Comparison of ENCODE assay signal across 22 cellular contexts in the genomic region with DNA sequence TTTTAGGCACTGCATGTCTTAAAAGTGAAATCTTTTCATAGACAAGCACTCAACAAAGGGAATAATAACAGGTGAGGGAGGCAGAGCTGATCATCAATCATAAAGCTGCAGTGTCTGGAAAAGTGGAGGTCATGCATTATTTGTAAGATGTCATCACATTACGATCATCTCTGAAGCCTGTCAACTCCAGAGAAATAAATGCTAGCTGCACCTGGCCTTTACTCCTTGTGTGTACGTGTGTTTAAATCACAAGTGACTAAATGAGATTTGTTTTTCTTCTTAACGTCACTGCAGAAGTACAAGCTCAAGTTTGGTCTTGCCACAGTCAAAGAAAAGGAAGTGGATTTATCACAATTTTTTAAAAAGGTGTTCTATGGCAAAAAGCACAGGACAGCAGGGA.
DNase-seq lines count a peak whose midpoint lies in the region; TF ChIP-seq lines count a peak whose summit lies in the region.
"Had no signal": no experiment of that assay in that cellular context is flagged by ENCODE, and none has a peak within 500 bp of the region (broad histone marks: within the 10 kb centered on the region; RNA-seq: fewer than 3 reads in every experiment).

No MANE protein-coding gene starts in this region.

- no peaks in the 10 kb centered on the region for H3K27me3 Mint-ChIP-seq in MCF 10A (ENCODE audit: insufficient read depth, unreplicated experiment)
- H3K27me3 Mint-ChIP-seq: memory B cell had no signal

- DNase-seq in MCF 10A (ENCODE audit: unreplicated experiment) = peak; percentile 42
- no peak for DNase-seq in breast epithelium (ENCODE audit: low spot score in 2 of 2)
- DNase-seq in caudate nucleus (lab: John Stamatoyannopoulos, UW) = no peak
- DNase-seq in activated CD4-positive, alpha-beta T cell treated with anti-CD3 and anti-CD28 coated beads for 4 hours = no peak
- DNase-seq in esophagus muscularis mucosa (ENCODE audit: extremely low spot score) = no peak
- DNase-seq in colonic mucosa = no peak
- no peak for DNase-seq in AG08395 (ENCODE audit: low spot score)
- DNase-seq: activated naive CD4-positive, alpha-beta T cell; activated T-cell treated with anti-CD3 and anti-CD28 coated beads, Interleukin-2, amount 50 U/mL, for 1 hour; NCI-H1105 treated with DMSO at 0.1 percent for 48 hours; NCI-H2171 treated with DMSO at 0.1 percent for 48 hours; NCI-H82; OCI-M1; stimulated activated CD4-positive, alpha-beta T cell treated with anti-CD3 and anti-CD28 coated beads, Interleukin-12 subunit alpha, Interleukin-12 subunit beta, amount 100 ng/mL, for 4 hours; stomach; SW 1271 had no signal

- no peak overlapping the region for H3K4me3 Mint-ChIP-seq in MCF 10A (ENCODE audit: unreplicated experiment)
- H3K4me3 Mint-ChIP-seq: memory B cell, type B pancreatic cell had no signal

- POLR2A ChIA-PET in MCF 10A (lab: Yijun Ruan, JAX) = interaction anchor here (0.5 to 9.1 kb wide), 9 partner anchors 16 to 419 kb away, joined by 3 to 180 read pairs (median 4); no protein-coding TSS in a partner anchor

- TF ChIP-seq CTCF in MCF 10A (IDR thresholded peaks at IDR 0.05; ENCODE audit: unreplicated experiment) (no peak), breast epithelium (IDR thresholded peaks at IDR 0.05) (no peak), esophagus muscularis mucosa (IDR thresholded peaks at IDR 0.05) (no peak), colonic mucosa (IDR thresholded peaks at IDR 0.05) (no peak)

- no peaks in the 10 kb centered on the region for H3K9me3 Mint-ChIP-seq in MCF 10A (ENCODE audit: unreplicated experiment)
- H3K9me3 Mint-ChIP-seq: memory B cell, type B pancreatic cell had no signal

- H3K4me3 ChIP-seq in breast epithelium = no peak overlapping the region
- no peak overlapping the region for H3K4me3 ChIP-seq in neuron (ENCODE audit: low read length)
- no peak overlapping the region for H3K4me3 ChIP-seq in esophagus muscularis mucosa
- no peak overlapping the region for H3K4me3 ChIP-seq in colonic mucosa
- H3K4me3 ChIP-seq: gastroesophageal sphincter, right atrium auricular region, stomach had no signal

- no peak for TF ChIP-seq POLR2A in breast epithelium (IDR thresholded peaks at IDR 0.05)
- no peak for TF ChIP-seq POLR2A in esophagus muscularis mucosa (IDR thresholded peaks at IDR 0.05; ENCODE audit: low read depth)

- TF ChIP-seq EP300 in esophagus muscularis mucosa (IDR thresholded peaks at IDR 0.05) = no peak

- H3K36me3 Mint-ChIP-seq in MCF 10A (ENCODE audit: insufficient read depth, unreplicated experiment) = peaks cover 8% of the 10 kb centered on the region
- H3K36me3 Mint-ChIP-seq: memory B cell, type B pancreatic cell had no signal

- H3K4me1 ChIP-seq in breast epithelium = no peaks in the 10 kb centered on the region
- peaks cover 18% of the 10 kb centered on the region for H3K4me1 ChIP-seq in neuron (ENCODE audit: insufficient read depth, low read length)
- no peaks in the 10 kb centered on the region for H3K4me1 ChIP-seq in esophagus muscularis mucosa
- H3K4me1 ChIP-seq in colonic mucosa = no peaks in the 10 kb centered on the region
- H3K4me1 ChIP-seq: gastroesophageal sphincter, right atrium auricular region, stomach had no signal

- intact Hi-C loops in MCF 10A (cut with micrococcal nuclease) (no loop called here), breast epithelium (cut with DNase I; ENCODE audit: low total_unique reads) (loop anchor here (10.0 kb wide), 1 partner anchor 329 kb away; no protein-coding TSS in a partner anchor), esophagus muscularis mucosa (cut with DNase I) (no loop called here), colonic mucosa (cut with DNase I) (no loop called here)

- peaks cover 37% of the 10 kb centered on the region for H3K4me1 Mint-ChIP-seq in MCF 10A (ENCODE audit: insufficient read depth, unreplicated experiment)
- H3K4me1 Mint-ChIP-seq: memory B cell had no signal

- H3K27ac ChIP-seq in breast epithelium = no peak overlapping the region
- peak overlapping the region; percentile 78 for H3K27ac ChIP-seq in caudate nucleus (ENCODE audit: low read depth, low read length)
- H3K27ac ChIP-seq in esophagus muscularis mucosa (replicated peaks in 1 of 4) = no peak overlapping the region
- H3K27ac ChIP-seq in colonic mucosa = no peak overlapping the region
- H3K27ac ChIP-seq: C4-2B, gastroesophageal sphincter, right atrium auricular region, stomach had no signal

- H3K27me3 ChIP-seq in breast epithelium (no peaks in the 10 kb centered on the region), neuron (ENCODE audit: insufficient read depth, low read length) (no peaks in the 10 kb centered on the region), esophagus muscularis mucosa (no peaks in the 10 kb centered on the region), colonic mucosa (no peaks in the 10 kb centered on the region)
- H3K27me3 ChIP-seq: gastroesophageal sphincter, right atrium auricular region, stomach had no signal

- H2AFZ ChIP-seq in neuron (ENCODE audit: low read depth, low read length) = peak overlapping the region; percentile 32

- BruUV-seq in MCF 10A (replicated peaks; lab: Mats Ljungman, UMichigan) = no TSS peak

- CTCF ChIA-PET in MCF 10A (lab: Yijun Ruan, JAX) = interaction anchor here (1.1 to 1.3 kb wide), 2 partner anchors 47 to 414 kb away, joined by 4 to 5 read pairs; no protein-coding TSS in a partner anchor

- H3K9ac ChIP-seq in colonic mucosa (ENCODE audit: low read depth in 2 of 2, low read length in 2 of 2) = no peak overlapping the region

- H3K36me3 ChIP-seq in breast epithelium = no peaks in the 10 kb centered on the region
- H3K36me3 ChIP-seq in neuron (ENCODE audit: insufficient read depth, low read length) = no peaks in the 10 kb centered on the region
- H3K36me3 ChIP-seq in esophagus muscularis mucosa = no peaks in the 10 kb centered on the region
- H3K36me3 ChIP-seq in colonic mucosa = no peaks in the 10 kb centered on the region
- H3K36me3 ChIP-seq: gastroesophageal sphincter, right atrium auricular region, stomach had no signal

- 83% methylated on average over 3 of the region's 3 CpGs for WGBS in esophagus muscularis mucosa

- H3K27ac Mint-ChIP-seq in MCF 10A (ENCODE audit: low read depth, unreplicated experiment) = peak overlapping the region; percentile 72
- H3K27ac Mint-ChIP-seq: memory B cell, type B pancreatic cell had no signal

- H3K9me3 ChIP-seq in breast epithelium = no peaks in the 10 kb centered on the region
- no peaks in the 10 kb centered on the region for H3K9me3 ChIP-seq in neuron (ENCODE audit: low read length)
- no peaks in the 10 kb centered on the region for H3K9me3 ChIP-seq in esophagus muscularis mucosa
- no peaks in the 10 kb centered on the region for H3K9me3 ChIP-seq in colonic mucosa
- H3K9me3 ChIP-seq: gastroesophageal sphincter, right atrium auricular region, stomach had no signal
